Comparison of ENCODE assay signal across 1 cellular context in the genomic region with DNA sequence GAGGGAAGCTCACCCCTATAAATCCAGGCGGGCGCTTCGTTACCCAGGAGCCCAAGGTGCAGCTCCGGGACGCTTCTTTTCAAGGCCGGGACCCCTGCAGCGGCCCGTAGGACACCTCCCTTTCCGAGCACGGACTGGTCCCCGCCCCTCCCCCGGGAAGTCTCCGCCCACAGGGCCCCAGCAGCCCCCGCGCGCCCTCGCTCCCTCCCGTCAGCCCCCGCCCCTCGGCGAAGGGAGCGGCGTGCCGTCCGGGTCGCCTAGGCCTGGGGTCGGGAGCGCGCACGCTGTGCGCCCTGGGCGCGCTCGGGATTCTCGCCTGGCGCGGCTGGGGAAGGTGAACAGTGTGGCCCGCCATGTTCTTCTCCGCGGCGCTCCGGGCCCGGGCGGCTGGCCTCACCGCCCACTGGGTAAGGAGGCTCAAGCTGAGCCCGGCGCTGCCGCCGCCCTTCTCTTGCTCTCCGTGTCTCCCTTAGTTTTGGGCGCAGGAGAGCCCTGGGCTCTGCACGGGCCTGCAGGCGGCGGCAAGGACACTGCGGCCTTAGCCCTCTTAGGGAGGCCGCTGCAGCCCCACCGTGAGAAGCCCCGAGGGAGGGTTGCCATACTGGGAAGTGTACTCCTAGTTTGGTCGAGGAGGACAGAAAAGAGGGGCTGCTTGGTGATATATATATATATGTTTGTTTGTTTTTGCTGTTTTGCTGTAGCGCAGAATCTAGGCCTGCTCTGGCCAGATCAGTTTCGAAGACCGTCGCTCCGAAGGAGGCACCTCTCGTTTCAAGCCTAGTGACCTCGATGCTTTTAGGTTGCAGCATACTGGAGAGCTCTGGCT.
TF ChIP-seq lines count a peak whose summit lies in the region.

Gene NDUFV2, plus strand, starts transcription at position 309 of the 826 bp plus-strand sequence. Its CDS starts 45 bp downstream, at position 354.

TF ChIP-seq in GM12878, 131 proteins besides CTCF, POLR2A, EP300 and RAD21 (continued from another document):
- TF ChIP-seq, protein P1, sequence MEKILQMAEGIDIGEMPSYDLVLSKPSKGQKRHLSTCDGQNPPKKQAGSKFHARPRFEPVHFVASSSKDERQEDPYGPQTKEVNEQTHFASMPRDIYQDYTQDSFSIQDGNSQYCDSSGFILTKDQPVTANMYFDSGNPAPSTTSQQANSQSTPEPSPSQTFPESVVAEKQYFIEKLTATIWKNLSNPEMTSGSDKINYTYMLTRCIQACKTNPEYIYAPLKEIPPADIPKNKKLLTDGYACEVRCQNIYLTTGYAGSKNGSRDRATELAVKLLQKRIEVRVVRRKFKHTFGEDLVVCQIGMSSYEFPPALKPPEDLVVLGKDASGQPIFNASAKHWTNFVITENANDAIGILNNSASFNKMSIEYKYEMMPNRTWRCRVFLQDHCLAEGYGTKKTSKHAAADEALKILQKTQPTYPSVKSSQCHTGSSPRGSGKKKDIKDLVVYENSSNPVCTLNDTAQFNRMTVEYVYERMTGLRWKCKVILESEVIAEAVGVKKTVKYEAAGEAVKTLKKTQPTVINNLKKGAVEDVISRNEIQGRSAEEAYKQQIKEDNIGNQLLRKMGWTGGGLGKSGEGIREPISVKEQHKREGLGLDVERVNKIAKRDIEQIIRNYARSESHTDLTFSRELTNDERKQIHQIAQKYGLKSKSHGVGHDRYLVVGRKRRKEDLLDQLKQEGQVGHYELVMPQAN (conservative IDR thresholded peaks at IDR 0.05), result peak; percentile 74
- TF ChIP-seq SREBF1 (IDR thresholded peaks at IDR 0.05; ENCODE audit: low read length) (no peak), HCFC1 (IDR thresholded peaks at IDR 0.05; ENCODE audit: low read length) (peak; percentile 40), NBN (IDR thresholded peaks at IDR 0.05) (peak; percentile 44; the same call in 1 of the 2 replicates), POLR2AphosphoS2 (IDR thresholded peaks at IDR 0.05; ENCODE audit: low read depth, low read length) (peak; percentile 62; the same call in 1 of the 2 replicates), YY1 (IDR thresholded peaks at IDR 0.05; ENCODE audit: low read depth, low read length) (peak; percentile 94), SIN3A (IDR thresholded peaks at IDR 0.05; ENCODE audit: low read depth, low read length) (0 out of 2 replicates have a peak, but pooled peaks have one; percentile 28), BRCA1 (IDR thresholded peaks at IDR 0.05; ENCODE audit: low read depth, low read length) (peak; percentile 46; the same call in 1 of the 2 replicates), CBFB (IDR thresholded peaks at IDR 0.05; ENCODE audit: low read depth) (0 out of 2 replicates have a peak, but pooled peaks have one; percentile 17), ZNF207 (IDR thresholded peaks at IDR 0.05; ENCODE audit: borderline replicate concordance) (0 out of 2 replicates have a peak, but pooled peaks have one; percentile 62), RELB (IDR thresholded peaks at IDR 0.05; ENCODE audit: low read depth) (no peak), CHD1 (IDR thresholded peaks at IDR 0.05; ENCODE audit: low read depth, low read length) (no peak), MYB (IDR thresholded peaks at IDR 0.05; ENCODE audit: borderline replicate concordance, low read depth, low read length) (no peak), SIX5 (IDR thresholded peaks at IDR 0.05; ENCODE audit: low read depth, low read length, severe bottlenecking) (peak; percentile 30), TBL1XR1 (IDR thresholded peaks at IDR 0.05; ENCODE audit: low read depth, low read length) (peak; percentile 56; the same call in 1 of the 2 replicates), PKNOX1 (IDR thresholded peaks at IDR 0.05) (peak; percentile 27; the same call in 1 of the 2 replicates), SMAD1 (IDR thresholded peaks at IDR 0.05; ENCODE audit: low read depth, partially characterized antibody) (no peak), NR2F1 (conservative IDR thresholded peaks at IDR 0.05) (peak; percentile 63; the same call in 1 of the 2 replicates), SMARCA5 (IDR thresholded peaks at IDR 0.05) (peak; percentile 58; the same call in 1 of the 2 replicates), BACH1 (IDR thresholded peaks at IDR 0.05; ENCODE audit: borderline replicate concordance) (0 out of 2 replicates have a peak, but pooled peaks have one; percentile 35), DPF2 (IDR thresholded peaks at IDR 0.05) (peak; percentile 52), PAX8 (IDR thresholded peaks at IDR 0.05) (no peak), TCF12 (IDR thresholded peaks at IDR 0.05; ENCODE audit: low read depth, low read length) (peak; percentile 11; the same call in 1 of the 2 replicates), BHLHE40 (IDR thresholded peaks at IDR 0.05; ENCODE audit: borderline replicate concordance in 1 of 2, low read depth in 2 of 2, low read length in 1 of 2) (peak; percentile 66 to 91; a peak in 3 of 4 replicates), FOXK2 (IDR thresholded peaks at IDR 0.05) (no peak), MEF2A (IDR thresholded peaks at IDR 0.05; ENCODE audit: insufficient read depth, low read depth, low read length) (0 out of 2 replicates have a peak, but pooled peaks have one; percentile 54), GATAD2B (conservative IDR thresholded peaks at IDR 0.05; ENCODE audit: low read depth) (peak; percentile 75)
- TF ChIP-seq, protein P2, sequence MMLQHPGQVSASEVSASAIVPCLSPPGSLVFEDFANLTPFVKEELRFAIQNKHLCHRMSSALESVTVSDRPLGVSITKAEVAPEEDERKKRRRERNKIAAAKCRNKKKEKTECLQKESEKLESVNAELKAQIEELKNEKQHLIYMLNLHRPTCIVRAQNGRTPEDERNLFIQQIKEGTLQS (IDR thresholded peaks at IDR 0.05; ENCODE audit: borderline replicate concordance, extremely low read depth, low read depth, low read length), result no peak
- TF ChIP-seq, protein P3, sequence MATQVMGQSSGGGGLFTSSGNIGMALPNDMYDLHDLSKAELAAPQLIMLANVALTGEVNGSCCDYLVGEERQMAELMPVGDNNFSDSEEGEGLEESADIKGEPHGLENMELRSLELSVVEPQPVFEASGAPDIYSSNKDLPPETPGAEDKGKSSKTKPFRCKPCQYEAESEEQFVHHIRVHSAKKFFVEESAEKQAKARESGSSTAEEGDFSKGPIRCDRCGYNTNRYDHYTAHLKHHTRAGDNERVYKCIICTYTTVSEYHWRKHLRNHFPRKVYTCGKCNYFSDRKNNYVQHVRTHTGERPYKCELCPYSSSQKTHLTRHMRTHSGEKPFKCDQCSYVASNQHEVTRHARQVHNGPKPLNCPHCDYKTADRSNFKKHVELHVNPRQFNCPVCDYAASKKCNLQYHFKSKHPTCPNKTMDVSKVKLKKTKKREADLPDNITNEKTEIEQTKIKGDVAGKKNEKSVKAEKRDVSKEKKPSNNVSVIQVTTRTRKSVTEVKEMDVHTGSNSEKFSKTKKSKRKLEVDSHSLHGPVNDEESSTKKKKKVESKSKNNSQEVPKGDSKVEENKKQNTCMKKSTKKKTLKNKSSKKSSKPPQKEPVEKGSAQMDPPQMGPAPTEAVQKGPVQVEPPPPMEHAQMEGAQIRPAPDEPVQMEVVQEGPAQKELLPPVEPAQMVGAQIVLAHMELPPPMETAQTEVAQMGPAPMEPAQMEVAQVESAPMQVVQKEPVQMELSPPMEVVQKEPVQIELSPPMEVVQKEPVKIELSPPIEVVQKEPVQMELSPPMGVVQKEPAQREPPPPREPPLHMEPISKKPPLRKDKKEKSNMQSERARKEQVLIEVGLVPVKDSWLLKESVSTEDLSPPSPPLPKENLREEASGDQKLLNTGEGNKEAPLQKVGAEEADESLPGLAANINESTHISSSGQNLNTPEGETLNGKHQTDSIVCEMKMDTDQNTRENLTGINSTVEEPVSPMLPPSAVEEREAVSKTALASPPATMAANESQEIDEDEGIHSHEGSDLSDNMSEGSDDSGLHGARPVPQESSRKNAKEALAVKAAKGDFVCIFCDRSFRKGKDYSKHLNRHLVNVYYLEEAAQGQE (IDR thresholded peaks at IDR 0.05; ENCODE audit: low read depth, low read length), result 0 out of 2 replicates have a peak, but pooled peaks have one; percentile 13
- TF ChIP-seq, protein P4, sequence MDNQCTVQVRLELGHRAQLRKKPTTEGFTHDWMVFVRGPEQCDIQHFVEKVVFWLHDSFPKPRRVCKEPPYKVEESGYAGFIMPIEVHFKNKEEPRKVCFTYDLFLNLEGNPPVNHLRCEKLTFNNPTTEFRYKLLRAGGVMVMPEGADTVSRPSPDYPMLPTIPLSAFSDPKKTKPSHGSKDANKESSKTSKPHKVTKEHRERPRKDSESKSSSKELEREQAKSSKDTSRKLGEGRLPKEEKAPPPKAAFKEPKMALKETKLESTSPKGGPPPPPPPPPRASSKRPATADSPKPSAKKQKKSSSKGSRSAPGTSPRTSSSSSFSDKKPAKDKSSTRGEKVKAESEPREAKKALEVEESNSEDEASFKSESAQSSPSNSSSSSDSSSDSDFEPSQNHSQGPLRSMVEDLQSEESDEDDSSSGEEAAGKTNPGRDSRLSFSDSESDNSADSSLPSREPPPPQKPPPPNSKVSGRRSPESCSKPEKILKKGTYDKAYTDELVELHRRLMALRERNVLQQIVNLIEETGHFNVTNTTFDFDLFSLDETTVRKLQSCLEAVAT (IDR thresholded peaks at IDR 0.05), result no peak
- TF ChIP-seq, protein P5, sequence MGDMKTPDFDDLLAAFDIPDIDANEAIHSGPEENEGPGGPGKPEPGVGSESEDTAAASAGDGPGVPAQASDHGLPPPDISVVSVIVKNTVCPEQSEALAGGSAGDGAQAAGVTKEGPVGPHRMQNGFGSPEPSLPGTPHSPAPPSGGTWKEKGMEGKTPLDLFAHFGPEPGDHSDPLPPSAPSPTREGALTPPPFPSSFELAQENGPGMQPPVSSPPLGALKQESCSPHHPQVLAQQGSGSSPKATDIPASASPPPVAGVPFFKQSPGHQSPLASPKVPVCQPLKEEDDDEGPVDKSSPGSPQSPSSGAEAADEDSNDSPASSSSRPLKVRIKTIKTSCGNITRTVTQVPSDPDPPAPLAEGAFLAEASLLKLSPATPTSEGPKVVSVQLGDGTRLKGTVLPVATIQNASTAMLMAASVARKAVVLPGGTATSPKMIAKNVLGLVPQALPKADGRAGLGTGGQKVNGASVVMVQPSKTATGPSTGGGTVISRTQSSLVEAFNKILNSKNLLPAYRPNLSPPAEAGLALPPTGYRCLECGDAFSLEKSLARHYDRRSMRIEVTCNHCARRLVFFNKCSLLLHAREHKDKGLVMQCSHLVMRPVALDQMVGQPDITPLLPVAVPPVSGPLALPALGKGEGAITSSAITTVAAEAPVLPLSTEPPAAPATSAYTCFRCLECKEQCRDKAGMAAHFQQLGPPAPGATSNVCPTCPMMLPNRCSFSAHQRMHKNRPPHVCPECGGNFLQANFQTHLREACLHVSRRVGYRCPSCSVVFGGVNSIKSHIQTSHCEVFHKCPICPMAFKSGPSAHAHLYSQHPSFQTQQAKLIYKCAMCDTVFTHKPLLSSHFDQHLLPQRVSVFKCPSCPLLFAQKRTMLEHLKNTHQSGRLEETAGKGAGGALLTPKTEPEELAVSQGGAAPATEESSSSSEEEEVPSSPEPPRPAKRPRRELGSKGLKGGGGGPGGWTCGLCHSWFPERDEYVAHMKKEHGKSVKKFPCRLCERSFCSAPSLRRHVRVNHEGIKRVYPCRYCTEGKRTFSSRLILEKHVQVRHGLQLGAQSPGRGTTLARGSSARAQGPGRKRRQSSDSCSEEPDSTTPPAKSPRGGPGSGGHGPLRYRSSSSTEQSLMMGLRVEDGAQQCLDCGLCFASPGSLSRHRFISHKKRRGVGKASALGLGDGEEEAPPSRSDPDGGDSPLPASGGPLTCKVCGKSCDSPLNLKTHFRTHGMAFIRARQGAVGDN (IDR thresholded peaks at IDR 0.05), result peak; percentile 86
- TF ChIP-seq, protein P6, sequence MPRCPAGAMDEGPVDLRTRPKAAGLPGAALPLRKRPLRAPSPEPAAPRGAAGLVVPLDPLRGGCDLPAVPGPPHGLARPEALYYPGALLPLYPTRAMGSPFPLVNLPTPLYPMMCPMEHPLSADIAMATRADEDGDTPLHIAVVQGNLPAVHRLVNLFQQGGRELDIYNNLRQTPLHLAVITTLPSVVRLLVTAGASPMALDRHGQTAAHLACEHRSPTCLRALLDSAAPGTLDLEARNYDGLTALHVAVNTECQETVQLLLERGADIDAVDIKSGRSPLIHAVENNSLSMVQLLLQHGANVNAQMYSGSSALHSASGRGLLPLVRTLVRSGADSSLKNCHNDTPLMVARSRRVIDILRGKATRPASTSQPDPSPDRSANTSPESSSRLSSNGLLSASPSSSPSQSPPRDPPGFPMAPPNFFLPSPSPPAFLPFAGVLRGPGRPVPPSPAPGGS (IDR thresholded peaks at IDR 0.05; ENCODE audit: borderline replicate concordance, insufficient read depth, low read depth, low read length, poor library complexity, severe bottlenecking), result no peak
TF ChIP-seq in GM12878: peak in this region for 36.
